ENCODE assay signal across 10 cellular contexts in genomic region chr9:109028457-109028856, GRCh38.
"Had no signal": no experiment of that assay in that cellular context is flagged by ENCODE, and none has a peak within 500 bp of the region (broad histone marks: within the 10 kb centered on the region; RNA-seq: fewer than 3 reads in every experiment).

No MANE protein-coding gene starts in this region.

- H3K4me3 ChIP-seq: GM23338 had no signal

- ATAC-seq: GM23338 had no signal

- H3K27ac Mint-ChIP-seq: GM23338, HFFc6 had no signal

- DNase-seq: H9, HCEC 1CT, HFFc6, IMR-90, Karpas-422, KBM-7 had no signal

- FAIRE-seq: H1, HTR-8/SVneo had no signal

- H3K9ac ChIP-seq: KMS-11 had no signal

- H3K9me3 Mint-ChIP-seq: GM23338, H9, HFFc6 had no signal

- H2AFZ ChIP-seq: GM23338 had no signal

- H3K27ac ChIP-seq: KMS-11 had no signal

- H3K4me3 Mint-ChIP-seq: GM23338, H9, HFFc6 had no signal

- H3K4me2 ChIP-seq: GM23338, KMS-11 had no signal
